Comparison of ENCODE assay signal across 27 cellular contexts in the genomic region with DNA sequence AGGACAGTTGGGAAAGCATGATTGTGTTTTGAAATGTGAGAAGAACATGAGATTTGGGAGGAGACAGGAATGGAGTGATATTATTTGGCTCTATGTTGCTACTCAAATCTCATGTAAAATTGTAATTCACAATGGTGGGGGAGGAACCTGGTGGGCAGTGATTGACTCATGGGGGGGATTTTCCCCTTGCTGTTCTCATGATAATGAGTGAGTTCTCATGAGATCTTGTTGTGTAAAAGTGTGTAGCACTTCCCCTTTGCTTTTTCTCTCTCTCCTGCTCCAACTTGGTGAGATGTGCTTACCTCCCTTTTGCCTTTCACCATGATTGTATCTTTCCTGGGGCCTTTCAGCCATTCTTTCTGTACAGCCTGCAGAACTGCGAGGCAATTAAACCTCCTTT.
"Had no signal": no experiment of that assay in that cellular context is flagged by ENCODE, and none has a peak within 500 bp of the region (broad histone marks: within the 10 kb centered on the region; RNA-seq: fewer than 3 reads in every experiment).

No MANE protein-coding gene starts in this region.

- H3K9me3 ChIP-seq: body of pancreas, gastrocnemius medialis had no signal

- H3K27me3 ChIP-seq: body of pancreas, esophagus muscularis mucosa, foreskin keratinocyte, gastrocnemius medialis had no signal

- H3K4me3 Mint-ChIP-seq: activated CD4-positive, alpha-beta T cell treated with anti-CD3 and anti-CD28 coated beads, Interleukin-2, amount 10 ng/mL, durations not matched to agents 7 days and 5 days; activated CD8-positive, alpha-beta T cell treated with anti-CD3 and anti-CD28 coated beads for 36 hours; activated naive CD8-positive, alpha-beta T cell; activated T-cell treated with anti-CD3 and anti-CD28 coated beads, Interleukin-2, amount 50 U/mL, for 4 hours; activated T-helper 17 cell treated with anti-CD3 and anti-CD28 coated beads, Interleukin-2, amount 50 U/mL, for 72 hours; effector memory CD8-positive, alpha-beta T cell had no signal

- DNase-seq: activated CD4-positive, alpha-beta T cell treated with anti-CD3 and anti-CD28 coated beads for 1 hour; activated CD4-positive, alpha-beta T cell treated with anti-CD3 and anti-CD28 coated beads for 4 hours; activated CD4-positive, alpha-beta T cell treated with anti-CD3 and anti-CD28 coated beads, Interleukin-2, amount 10 ng/mL, durations not matched to agents 7 days and 5 days; activated CD4-positive, alpha-beta T cell treated with anti-CD3 and anti-CD28 coated beads, Interleukin-2, amount 50 U/mL, for 4 hours; activated CD8-positive, alpha-beta memory T cell treated with anti-CD3 and anti-CD28 coated beads for 24 hours; activated CD8-positive, alpha-beta T cell treated with anti-CD3 and anti-CD28 coated beads for 36 hours; activated effector memory CD4-positive, alpha-beta T cell treated with Interleukin-2 at 50 U/mL for 16 hours; activated gamma-delta T cell treated with Interleukin-2 at 50 U/mL for 16 hours; activated naive CD4-positive, alpha-beta T cell treated with anti-CD3 and anti-CD28 coated beads, Interleukin-2, amount 50 U/mL, for 16 hours; activated naive CD4-positive, alpha-beta T cell treated with Interleukin-2 at 50 U/mL for 16 hours; activated T-cell treated with anti-CD3 and anti-CD28 coated beads, Interleukin-2, amount 50 U/mL, for 4 hours; amniotic stem cell; anterior cingulate cortex; body of pancreas; caudate nucleus; cortex of kidney; dermis blood vessel endothelial cell; effector CD4-positive, alpha-beta T cell; effector memory CD8-positive, alpha-beta T cell; erythroblast; foreskin keratinocyte; gastrocnemius medialis; T-helper 2 cell had no signal

- ATAC-seq: activated CD8-positive, alpha-beta T cell treated with anti-CD3 and anti-CD28 coated beads for 36 hours; activated T-cell treated with anti-CD3 and anti-CD28 coated beads, Interleukin-2, amount 50 U/mL, for 4 hours; activated T-helper 17 cell treated with anti-CD3 and anti-CD28 coated beads, Interleukin-2, amount 50 U/mL, for 72 hours; body of pancreas; effector memory CD8-positive, alpha-beta T cell; foreskin keratinocyte; gastrocnemius medialis had no signal

- H3K4me3 ChIP-seq: body of pancreas, esophagus muscularis mucosa, gastrocnemius medialis had no signal

- H3K4me1 Mint-ChIP-seq: activated CD4-positive, alpha-beta T cell treated with anti-CD3 and anti-CD28 coated beads, Interleukin-2, amount 10 ng/mL, durations not matched to agents 7 days and 5 days; activated T-helper 17 cell treated with anti-CD3 and anti-CD28 coated beads, Interleukin-2, amount 50 U/mL, for 72 hours had no signal

- H3K36me3 ChIP-seq: esophagus muscularis mucosa, gastrocnemius medialis had no signal

- H3K27ac ChIP-seq: body of pancreas, esophagus muscularis mucosa, foreskin keratinocyte, gastrocnemius medialis had no signal

- H3K27me3 Mint-ChIP-seq: activated CD4-positive, alpha-beta T cell treated with anti-CD3 and anti-CD28 coated beads, Interleukin-2, amount 10 ng/mL, durations not matched to agents 7 days and 5 days; activated CD8-positive, alpha-beta T cell treated with anti-CD3 and anti-CD28 coated beads for 36 hours; activated naive CD8-positive, alpha-beta T cell; activated T-helper 17 cell treated with anti-CD3 and anti-CD28 coated beads, Interleukin-2, amount 50 U/mL, for 72 hours; effector memory CD8-positive, alpha-beta T cell had no signal

- FAIRE-seq: colon had no signal

- H3K36me3 Mint-ChIP-seq: activated naive CD8-positive, alpha-beta T cell had no signal

- H3K27ac Mint-ChIP-seq: activated CD4-positive, alpha-beta T cell treated with anti-CD3 and anti-CD28 coated beads, Interleukin-2, amount 10 ng/mL, durations not matched to agents 7 days and 5 days; activated CD8-positive, alpha-beta T cell treated with anti-CD3 and anti-CD28 coated beads for 36 hours; activated naive CD8-positive, alpha-beta T cell; activated T-helper 17 cell treated with anti-CD3 and anti-CD28 coated beads, Interleukin-2, amount 50 U/mL, for 72 hours; effector memory CD8-positive, alpha-beta T cell had no signal

- H3K4me1 ChIP-seq: body of pancreas, esophagus muscularis mucosa, foreskin keratinocyte, gastrocnemius medialis had no signal
